ENCODE assay signal across 8 cellular contexts in genomic region chr10:69043931-69044531, GRCh38. TPM values are rescaled to one million over a fixed set of nuclear protein-coding genes. Genes with fewer than 3 reads are reported as not detected.
DNase-seq lines count a peak whose midpoint lies in the region; ATAC-seq and TF ChIP-seq lines count a peak whose summit lies in the region.

No MANE protein-coding gene starts in this region.

- ATAC-seq in HG03442 (IDR thresholded peaks at IDR 0.05; ENCODE audit: unreplicated experiment), result peak; percentile 49
- ATAC-seq in activated naive CD8-positive, alpha-beta T cell treated with anti-CD3 and anti-CD28 coated beads, Interleukin-2, amount 10 ng/mL, durations not matched to agents 7 days and 5 days (ENCODE audit: low read depth), result peak; percentile 50
- ATAC-seq in upper lobe of left lung (ENCODE audit: low FRiP score in 2 of 2), result no peak

- TF ChIP-seq EP300 in upper lobe of left lung (IDR thresholded peaks at IDR 0.05), result no peak

- H3K27ac Mint-ChIP-seq in activated naive CD8-positive, alpha-beta T cell treated with anti-CD3 and anti-CD28 coated beads, Interleukin-2, amount 10 ng/mL, durations not matched to agents 7 days and 5 days, result peak overlapping the region; percentile 90

- WGBS in upper lobe of left lung, 2 donors, result 65 to 76% methylated on average over 10 of the region's 10 CpGs

- DNase-seq in stimulated activated CD4-positive, alpha-beta T cell treated with anti-CD3 and anti-CD28 coated beads, Interleukin-15, amount 100 ng/mL, for 24 hours, result peak; percentile 49
- no peak for DNase-seq in stimulated activated CD4-positive, alpha-beta T cell treated with anti-CD3 and anti-CD28 coated beads, Interleukin-4, amount 100 ng/mL, for 1 hour
- no peak for DNase-seq in activated naive CD8-positive, alpha-beta T cell treated with anti-CD3 and anti-CD28 coated beads, Interleukin-2, amount 10 ng/mL, durations not matched to agents 7 days and 5 days
- DNase-seq in upper lobe of left lung (no peak), epidermal melanocyte (ENCODE audit: insufficient read length, low spot score) (no peak), SHP77 (lab: John Stamatoyannopoulos, UW) (no peak), NCI-H510A (lab: John Stamatoyannopoulos, UW) (no peak)

- H3K4me1 ChIP-seq in upper lobe of left lung, result peaks cover 13 to 27% (median 18%) of the 10 kb centered on the region in 4 donors

- H3K27me3 Mint-ChIP-seq in activated naive CD8-positive, alpha-beta T cell treated with anti-CD3 and anti-CD28 coated beads, Interleukin-2, amount 10 ng/mL, durations not matched to agents 7 days and 5 days, result no peaks in the 10 kb centered on the region

- peaks cover 22% of the 10 kb centered on the region for H3K4me1 Mint-ChIP-seq in activated naive CD8-positive, alpha-beta T cell treated with anti-CD3 and anti-CD28 coated beads, Interleukin-2, amount 10 ng/mL, durations not matched to agents 7 days and 5 days

- H3K4me3 ChIP-seq in upper lobe of left lung, result no peak overlapping the region

- no peaks in the 10 kb centered on the region for H3K9me3 Mint-ChIP-seq in activated naive CD8-positive, alpha-beta T cell treated with anti-CD3 and anti-CD28 coated beads, Interleukin-2, amount 10 ng/mL, durations not matched to agents 7 days and 5 days

- H3K4me3 Mint-ChIP-seq in activated naive CD8-positive, alpha-beta T cell treated with anti-CD3 and anti-CD28 coated beads, Interleukin-2, amount 10 ng/mL, durations not matched to agents 7 days and 5 days, result peak overlapping the region; percentile 21

- H3K27ac ChIP-seq in upper lobe of left lung, result peak overlapping the region; percentile 79 to 89 (median 85)

- H3K36me3 ChIP-seq in upper lobe of left lung, result no peaks in the 10 kb centered on the region

- H3K9me3 ChIP-seq in upper lobe of left lung, result no peaks in the 10 kb centered on the region

- H3K36me3 Mint-ChIP-seq in activated naive CD8-positive, alpha-beta T cell treated with anti-CD3 and anti-CD28 coated beads, Interleukin-2, amount 10 ng/mL, durations not matched to agents 7 days and 5 days, result no peaks in the 10 kb centered on the region

- POLR2A ChIA-PET in activated naive CD8-positive, alpha-beta T cell treated with anti-CD3 and anti-CD28 coated beads, Interleukin-2, amount 10 ng/mL, durations not matched to agents 7 days and 5 days (lab: Charles Lee), result interaction anchor here (0.7 to 3.0 kb wide), 5 partner anchors 9 to 88 kb away, joined by 3 to 21 read pairs (median 4); partner anchors contain the start of genes DDX21 and SRGN

- TF ChIP-seq POLR2A in upper lobe of left lung (IDR thresholded peaks at IDR 0.05), result no peak

- no peak for TF ChIP-seq CTCF in upper lobe of left lung (IDR thresholded peaks at IDR 0.05)

- no peaks in the 10 kb centered on the region for H3K27me3 ChIP-seq in upper lobe of left lung

RNA-seq across cellular contexts. Expression of gene SRGN, which starts 43.9 kb away (rescaled TPM):
- 100 to 1,000 TPM; 162 to 167 TPM for total RNA-seq in activated naive CD8-positive, alpha-beta T cell treated with anti-CD3 and anti-CD28 coated beads, Interleukin-2, amount 10 ng/mL, durations not matched to agents 7 days and 5 days
- 100 to 1,000 TPM in 5 of 6 donors, 10 to 100 TPM in 1; 96.4 to 326 (median 203) TPM for total RNA-seq in upper lobe of left lung

RNA-seq across cellular contexts. Expression of gene KIFBP, which starts 55.4 kb away (rescaled TPM):
- 10 to 100 TPM; 13.7 TPM for total RNA-seq in activated naive CD8-positive, alpha-beta T cell treated with anti-CD3 and anti-CD28 coated beads, Interleukin-2, amount 10 ng/mL, durations not matched to agents 7 days and 5 days
- 10 to 100 TPM; 18.9 to 27.6 (median 21.4) TPM for total RNA-seq in upper lobe of left lung

Comparison
In these comparisons a context has a peak if more than half of its experiments do, and no peak if none do; other contexts are left out.
1. ATAC-seq: peak in HG03442 (single experiment) and activated naive CD8-positive, alpha-beta T cell treated with anti-CD3 and anti-CD28 coated beads, Interleukin-2, amount 10 ng/mL, durations not matched to agents 7 days and 5 days (single experiment); none in upper lobe of left lung (0 of 2).